11 cellular contexts compared by ENCODE assay signal in the genomic region with DNA sequence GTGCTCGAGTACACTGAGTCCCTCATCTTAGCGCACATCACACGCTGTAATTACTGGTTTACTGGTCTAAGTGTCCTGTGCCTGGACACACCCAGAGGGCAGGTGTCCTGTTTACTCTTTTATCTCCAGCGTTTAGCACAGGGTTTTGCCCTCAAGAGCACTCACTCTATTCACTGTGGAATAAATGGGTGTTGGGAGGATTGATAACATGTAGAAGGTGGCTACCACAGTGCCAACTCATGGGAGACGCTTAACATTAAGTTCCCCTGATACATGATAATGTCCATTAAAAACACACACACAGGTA.
DNase-seq lines count a peak whose midpoint lies in the region; ATAC-seq, FAIRE-seq and TF ChIP-seq lines count a peak whose summit lies in the region.
"Had no signal": no experiment of that assay in that cellular context is flagged by ENCODE, and none has a peak within 500 bp of the region (broad histone marks: within the 10 kb centered on the region; RNA-seq: fewer than 3 reads in every experiment).

No MANE protein-coding gene starts in this region.

- intact Hi-C loops in GM12878 (cut with micrococcal nuclease; ENCODE audit: unreplicated experiment) (no loop called here), gastrocnemius medialis (cut with DNase I; ENCODE audit: low total_unique reads) (loop anchor here (5.0 to 10.0 kb wide), 2 partner anchors 153 to 605 kb away; a partner anchor contains a TSS)

- POLR2A ChIA-PET in CD8-positive, alpha-beta memory T cell (lab: Charles Lee) = interaction anchor here (1.4 to 3.2 kb wide), 3 partner anchors 12 to 174 kb away, joined by 3 to 14 read pairs (median 3); no protein-coding TSS in a partner anchor
- POLR2A ChIA-PET in GM12878 (lab: Charles Lee) = no interaction called here

- peak overlapping the region; percentile 91 for H2AFZ ChIP-seq in GM12878 (ENCODE audit: control insufficient read depth, low read depth, low read length)

- RAD21 ChIA-PET in GM12878 (lab: Charles Lee; ENCODE audit: unreplicated experiment) = interaction anchor here (1.0 to 1.7 kb wide), 3 partner anchors 130 to 365 kb away, joined by 3 to 4 read pairs (median 3); no protein-coding TSS in a partner anchor

- peaks cover 62 to 87% (median 86%) of the 10 kb centered on the region in 3 donors for H3K4me1 Mint-ChIP-seq in CD8-positive, alpha-beta memory T cell

- 60% methylated on average over 5 of the region's 5 CpGs for WGBS in GM12878 (ENCODE audit: insufficient coverage, insufficient replicate concordance, low lambda C conversion rate, missing lambda C conversion rate)

- H3K27ac ChIP-seq in CD8-positive, alpha-beta memory T cell (ENCODE audit: low read depth, low read length) = peak overlapping the region; percentile 49
- peak overlapping the region; percentile 94 for H3K27ac ChIP-seq in KOPT-K1 (ENCODE audit: low read depth, low read length, poor library complexity, severe bottlenecking)
- H3K27ac ChIP-seq in GM12878 (ENCODE audit: control insufficient read depth, insufficient read depth) = no peak overlapping the region
- peak overlapping the region in 3 of 4 donors; percentile 10 to 34 (median 18) for H3K27ac ChIP-seq in gastrocnemius medialis
- H3K27ac ChIP-seq: epithelial cell of prostate, KMS-11, SJSA1 had no signal

- in situ Hi-C loops in GM12878 (cut with MboI) = no loop called here
- in situ Hi-C loops in gastrocnemius medialis (cut with MboI; ENCODE audit: low sequenced_read_pairs in 4 of 4) = no loop called here

- BruUV-seq in GM12878 (replicated peaks; lab: Mats Ljungman, UMichigan) = no TSS peak

- no peaks in the 10 kb centered on the region for H4K20me1 ChIP-seq in GM12878 (ENCODE audit: control insufficient read depth, insufficient read depth)

- no peaks in the 10 kb centered on the region for H3K79me2 ChIP-seq in GM12878 (ENCODE audit: control insufficient read depth, insufficient read depth, low read length)

- TF ChIP-seq EP300 in GM12878 (IDR thresholded peaks at IDR 0.05; ENCODE audit: borderline replicate concordance in 1 of 2, control insufficient read depth in 1 of 2, low read depth in 2 of 2, low read length in 2 of 2) = no peak

- TF ChIP-seq POLR2A in GM12878 (IDR thresholded peaks at IDR 0.05; ENCODE audit: low read depth, low read length) (no peak), gastrocnemius medialis (IDR thresholded peaks at IDR 0.05) (no peak)

- H3K4me1 ChIP-seq in CD8-positive, alpha-beta memory T cell (ENCODE audit: insufficient read depth, low read length) = peaks cover 63% of the 10 kb centered on the region
- H3K4me1 ChIP-seq in GM12878 (ENCODE audit: control insufficient read depth, insufficient read depth, low read length) (peaks cover 15% of the 10 kb centered on the region), gastrocnemius medialis (peaks cover 55 to 67% of the 10 kb centered on the region in 2 donors)
- H3K4me1 ChIP-seq: SJSA1 had no signal

- no peak for TF ChIP-seq CTCF in GM12878 (IDR thresholded peaks at IDR 0.05 in 2 of 3, conservative IDR thresholded peaks at IDR 0.05 in 1 of 3; ENCODE audit: control insufficient read depth in 2 of 3, extremely low read depth in 1 of 3, insufficient read depth in 1 of 3, low read depth in 3 of 3, low read length in 3 of 3)
- TF ChIP-seq CTCF in gastrocnemius medialis (IDR thresholded peaks at IDR 0.05 in 4 of 5, conservative IDR thresholded peaks at IDR 0.05 in 1 of 5) = no peak
- no peak for TF ChIP-seq CTCF in omental fat pad (IDR thresholded peaks at IDR 0.05)

- no peak overlapping the region for H3K9ac ChIP-seq in GM12878 (ENCODE audit: control insufficient read depth, insufficient read depth, low read length)
- H3K9ac ChIP-seq: KMS-11 had no signal

- ATAC-seq in GM12878 = no peak
- ATAC-seq in gastrocnemius medialis = no peak
- no peak for ATAC-seq in omental fat pad (ENCODE audit: low FRiP score)

- H3K27me3 ChIP-seq in CD8-positive, alpha-beta memory T cell (ENCODE audit: insufficient read depth, low read length, poor library complexity, severe bottlenecking) = no peaks in the 10 kb centered on the region
- no peaks in the 10 kb centered on the region for H3K27me3 ChIP-seq in GM12878 (replicated peaks in 1 of 2; ENCODE audit: control insufficient read depth in 2 of 2, insufficient read depth in 2 of 2, low read length in 1 of 2)
- no peaks in the 10 kb centered on the region for H3K27me3 ChIP-seq in gastrocnemius medialis
- H3K27me3 ChIP-seq: SJSA1, tibial artery had no signal

- H3K4me2 ChIP-seq in GM12878 (ENCODE audit: control insufficient read depth, insufficient read depth) = peak overlapping the region; percentile 82; the same call in 1 of the 2 replicates
- H3K4me2 ChIP-seq: KMS-11 had no signal

- peak overlapping the region; percentile 93 to 99 (median 96) for H3K27ac Mint-ChIP-seq in CD8-positive, alpha-beta memory T cell

- peaks cover 0 to 11% (median 8%) of the 10 kb centered on the region in 3 donors for H3K36me3 Mint-ChIP-seq in CD8-positive, alpha-beta memory T cell

- peak overlapping the region; percentile 18 for H3K4me3 ChIP-seq in CD8-positive, alpha-beta memory T cell (ENCODE audit: low read length)
- H3K4me3 ChIP-seq in GM12878 (no peak overlapping the region), gastrocnemius medialis (no peak overlapping the region)
- H3K4me3 ChIP-seq: SJSA1, tibial artery had no signal

- H3K36me3 ChIP-seq in CD8-positive, alpha-beta memory T cell (ENCODE audit: insufficient read depth, low read length) = no peaks in the 10 kb centered on the region
- H3K36me3 ChIP-seq in KOPT-K1 (ENCODE audit: insufficient read depth, low read length) (no peaks in the 10 kb centered on the region), GM12878 (ENCODE audit: control insufficient read depth in 2 of 2, insufficient read depth in 2 of 2, low read length in 1 of 2) (no peaks in the 10 kb centered on the region), gastrocnemius medialis (no peaks in the 10 kb centered on the region)
- H3K36me3 ChIP-seq: SJSA1, tibial artery had no signal

- no peaks in the 10 kb centered on the region for H3K9me3 Mint-ChIP-seq in CD8-positive, alpha-beta memory T cell

- CTCF ChIA-PET in CD8-positive, alpha-beta memory T cell (lab: Charles Lee) = interaction anchor here (0.7 to 2.8 kb wide), 6 partner anchors 12 to 607 kb away, joined by 3 to 11 read pairs (median 4); a partner anchor contains a TSS
- CTCF ChIA-PET in GM12878 (lab: Yijun Ruan, JAX) = interaction anchor here (1.7 to 2.2 kb wide), 2 partner anchors 20 to 84 kb away, joined by 5 to 12 read pairs; no protein-coding TSS in a partner anchor

- H3K4me3 Mint-ChIP-seq in CD8-positive, alpha-beta memory T cell = peak overlapping the region; percentile 25 to 89 (median 76)

- FAIRE-seq in GM12878 (lab: Jason Lieb, UNC) = no peak

- DNase-seq in CD8-positive, alpha-beta memory T cell = no peak
- DNase-seq in GM12878 (ENCODE audit: low read depth, low spot score) = no peak
- DNase-seq in gastrocnemius medialis = no peak
- no peak for DNase-seq in NCI-H1436 (lab: John Stamatoyannopoulos, UW)
- no peak for DNase-seq in midbrain (lab: John Stamatoyannopoulos, UW)
- DNase-seq in omental fat pad (ENCODE audit: low spot score) = no peak

- no peak for TF ChIP-seq RAD21 in GM12878 (IDR thresholded peaks at IDR 0.05; ENCODE audit: insufficient read depth, low read depth, low read length)

- SMC1A ChIA-PET in GM12878 (lab: Charles Lee; ENCODE audit: uncharacterized antibody, unreplicated experiment) = interaction anchor here (0.8 to 0.9 kb wide), 2 partner anchors 11 to 75 kb away, joined by 3 read pairs; no protein-coding TSS in a partner anchor

- no peaks in the 10 kb centered on the region for H3K9me3 ChIP-seq in CD8-positive, alpha-beta memory T cell (ENCODE audit: low read length)
- H3K9me3 ChIP-seq in KOPT-K1 (ENCODE audit: insufficient read depth, low read length, poor library complexity, severe bottlenecking) (no peaks in the 10 kb centered on the region), GM12878 (replicated peaks; ENCODE audit: control insufficient read depth, insufficient read depth, low read length) (no peaks in the 10 kb centered on the region), gastrocnemius medialis (no peaks in the 10 kb centered on the region)
- H3K9me3 ChIP-seq: SJSA1, tibial artery had no signal

- no peaks in the 10 kb centered on the region for H3K27me3 Mint-ChIP-seq in CD8-positive, alpha-beta memory T cell

TF ChIP-seq in GM12878, 131 proteins besides CTCF, POLR2A, EP300 and RAD21 (continues in another document):
- TF ChIP-seq POLR2AphosphoS2 (IDR thresholded peaks at IDR 0.05; ENCODE audit: low read depth, low read length) (no peak), HDAC2 (IDR thresholded peaks at IDR 0.05) (no peak), BACH1 (IDR thresholded peaks at IDR 0.05; ENCODE audit: borderline replicate concordance) (no peak), NR2C2 (IDR thresholded peaks at IDR 0.05; ENCODE audit: borderline replicate concordance, control insufficient read depth, insufficient read length, low read depth) (no peak), PML (IDR thresholded peaks at IDR 0.05; ENCODE audit: low read length) (no peak), MTA3 (IDR thresholded peaks at IDR 0.05; ENCODE audit: borderline replicate concordance, low read length) (no peak), RB1 (IDR thresholded peaks at IDR 0.05; ENCODE audit: borderline replicate concordance) (no peak), SMAD5 (IDR thresholded peaks at IDR 0.05; ENCODE audit: low read depth) (no peak), EED (IDR thresholded peaks at IDR 0.05; ENCODE audit: low read depth) (no peak), ZNF274 (IDR thresholded peaks at IDR 0.05; ENCODE audit: insufficient read depth, insufficient read length) (no peak), MYC (IDR thresholded peaks at IDR 0.05; ENCODE audit: insufficient read depth, insufficient read length, insufficient replicate concordance, low read length, severe bottlenecking) (no peak), CREM (IDR thresholded peaks at IDR 0.05; ENCODE audit: low read depth) (no peak), ZNF622 (IDR thresholded peaks at IDR 0.05) (no peak), ETV6 (conservative IDR thresholded peaks at IDR 0.05 in 1 of 2, IDR thresholded peaks at IDR 0.05 in 1 of 2; ENCODE audit: borderline replicate concordance in 1 of 2, low read depth in 1 of 2) (no peak), CREB1 (IDR thresholded peaks at IDR 0.05; ENCODE audit: low read depth) (no peak), HCFC1 (IDR thresholded peaks at IDR 0.05; ENCODE audit: low read length) (no peak)
- TF ChIP-seq, protein P1, sequence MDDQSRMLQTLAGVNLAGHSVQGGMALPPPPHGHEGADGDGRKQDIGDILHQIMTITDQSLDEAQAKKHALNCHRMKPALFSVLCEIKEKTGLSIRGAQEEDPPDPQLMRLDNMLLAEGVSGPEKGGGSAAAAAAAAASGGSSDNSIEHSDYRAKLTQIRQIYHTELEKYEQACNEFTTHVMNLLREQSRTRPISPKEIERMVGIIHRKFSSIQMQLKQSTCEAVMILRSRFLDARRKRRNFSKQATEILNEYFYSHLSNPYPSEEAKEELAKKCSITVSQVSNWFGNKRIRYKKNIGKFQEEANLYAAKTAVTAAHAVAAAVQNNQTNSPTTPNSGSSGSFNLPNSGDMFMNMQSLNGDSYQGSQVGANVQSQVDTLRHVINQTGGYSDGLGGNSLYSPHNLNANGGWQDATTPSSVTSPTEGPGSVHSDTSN (IDR thresholded peaks at IDR 0.05; ENCODE audit: insufficient replicate concordance, low read depth, low read length) = no peak
